1 cellular context compared by ENCODE assay signal in the genomic region with DNA sequence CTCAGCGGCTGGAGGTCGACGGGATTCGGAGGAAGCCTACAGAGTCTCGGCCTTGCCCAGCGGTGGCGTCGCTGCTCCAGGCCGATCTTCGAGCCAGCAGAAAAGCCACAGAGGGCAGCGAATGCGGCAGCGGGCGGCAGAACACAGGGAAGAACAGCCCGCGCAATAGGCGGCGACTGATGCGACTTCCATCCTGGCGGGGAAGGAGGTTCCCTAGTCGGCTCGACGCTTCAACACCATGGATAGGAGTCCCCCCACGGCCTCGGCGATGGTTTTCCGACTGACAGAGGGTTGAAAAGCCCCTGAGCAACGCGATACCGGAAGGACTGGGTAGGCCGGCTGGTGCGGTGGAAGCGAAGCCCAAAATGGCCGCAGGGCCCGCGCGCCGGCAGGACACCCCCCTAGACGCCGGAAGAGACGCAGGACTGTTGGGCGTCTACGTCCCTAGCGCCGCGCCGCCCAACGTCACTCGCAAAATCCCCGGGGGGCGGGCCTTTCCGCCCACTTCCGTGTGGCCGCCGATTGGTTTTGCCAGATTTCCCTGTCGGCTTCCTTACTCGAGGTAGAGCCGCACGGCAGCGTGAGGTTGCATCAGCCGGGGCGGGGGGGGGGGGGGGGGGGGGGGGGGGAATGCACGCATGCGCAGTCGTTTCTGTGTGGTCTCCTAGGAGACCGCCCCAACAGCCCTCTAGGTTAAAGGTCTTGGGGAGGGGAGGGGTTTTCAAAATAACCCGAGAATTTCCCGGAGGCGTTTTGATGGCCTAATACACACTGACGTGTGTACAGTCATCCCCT.
A peak's percentile ranks its signal among the peaks of the same experiment; 100 is the strongest.
TF ChIP-seq lines count a peak whose summit lies in the region.

Gene PPP1R15B (minus strand): TSS at position 367 of the 795 bp plus-strand sequence. CDS start 406 bp downstream, outside the sequence.

TF ChIP-seq in K562, 482 proteins besides CTCF, POLR2A, EP300 and RAD21 (continued from another document and continues in another):
- TF ChIP-seq, protein P1, sequence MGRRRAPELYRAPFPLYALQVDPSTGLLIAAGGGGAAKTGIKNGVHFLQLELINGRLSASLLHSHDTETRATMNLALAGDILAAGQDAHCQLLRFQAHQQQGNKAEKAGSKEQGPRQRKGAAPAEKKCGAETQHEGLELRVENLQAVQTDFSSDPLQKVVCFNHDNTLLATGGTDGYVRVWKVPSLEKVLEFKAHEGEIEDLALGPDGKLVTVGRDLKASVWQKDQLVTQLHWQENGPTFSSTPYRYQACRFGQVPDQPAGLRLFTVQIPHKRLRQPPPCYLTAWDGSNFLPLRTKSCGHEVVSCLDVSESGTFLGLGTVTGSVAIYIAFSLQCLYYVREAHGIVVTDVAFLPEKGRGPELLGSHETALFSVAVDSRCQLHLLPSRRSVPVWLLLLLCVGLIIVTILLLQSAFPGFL (CRISPR knock-in tag; IDR thresholded peaks at IDR 0.05) = 0 out of 2 replicates have a peak, but pooled peaks have one; percentile 19
- TF ChIP-seq DNMT1 (IDR thresholded peaks at IDR 0.05) (no peak), PCBP1 (IDR thresholded peaks at IDR 0.05; ENCODE audit: low read depth, low read length, poor library complexity, severe bottlenecking) (peak; percentile 58), MLLT1 (IDR thresholded peaks at IDR 0.05) (peak; percentile 76 to 87; a peak in 3 of 4 replicates), ZNF830 (CRISPR knock-in tag; IDR thresholded peaks at IDR 0.05) (no peak), TARDBP (IDR thresholded peaks at IDR 0.05) (0 out of 2 replicates have a peak, but pooled peaks have one; percentile 29), ZNF263 (CRISPR knock-in tag; IDR thresholded peaks at IDR 0.05; ENCODE audit: borderline replicate concordance) (no peak; the same call in 1 of the 2 replicates), NCOA1 (IDR thresholded peaks at IDR 0.05; ENCODE audit: low read depth) (peak; percentile 45; the same call in 1 of the 2 replicates), MXI1 (IDR thresholded peaks at IDR 0.05; ENCODE audit: low read depth, low read length) (0 out of 2 replicates have a peak, but pooled peaks have one; percentile 45), ELF1 (tag; IDR thresholded peaks at IDR 0.05) (peak; percentile 96), ZKSCAN1 (IDR thresholded peaks at IDR 0.05; ENCODE audit: low read depth, low read length) (peak; percentile 65), PML (IDR thresholded peaks at IDR 0.05; ENCODE audit: low read length) (peak; percentile 88), POU5F1 (IDR thresholded peaks at IDR 0.05; ENCODE audit: borderline replicate concordance, low read depth, low read length, partially characterized antibody) (peak; percentile 77), ZFP30 (CRISPR knock-in tag; IDR thresholded peaks at IDR 0.05; ENCODE audit: borderline replicate concordance) (no peak), CHCHD3 (CRISPR knock-in tag; IDR thresholded peaks at IDR 0.05) (peak; percentile 83; the same call in 1 of the 2 replicates), RBM22 (IDR thresholded peaks at IDR 0.05; ENCODE audit: low read depth, low read length, poor library complexity, severe bottlenecking) (peak; percentile 82), KLF10 (CRISPR knock-in tag; IDR thresholded peaks at IDR 0.05) (no peak), ZNF224 (CRISPR knock-in tag; IDR thresholded peaks at IDR 0.05) (no peak), IRF1 (CRISPR knock-in tag; IDR thresholded peaks at IDR 0.05; ENCODE audit: borderline replicate concordance) (no peak), ZNF324 (CRISPR knock-in tag; IDR thresholded peaks at IDR 0.05) (no peak), FOXP1 (CRISPR knock-in tag; IDR thresholded peaks at IDR 0.05) (peak; percentile 85; the same call in 1 of the 2 replicates), TRIM24 (IDR thresholded peaks at IDR 0.05) (no peak), NFIX (CRISPR knock-in tag; IDR thresholded peaks at IDR 0.05; ENCODE audit: low read depth) (no peak), POLR2B (IDR thresholded peaks at IDR 0.05; ENCODE audit: low read depth, partially characterized antibody) (peak; percentile 95), TAF7 (tag; IDR thresholded peaks at IDR 0.05) (peak; percentile 93), ZBTB26 (CRISPR knock-in tag; IDR thresholded peaks at IDR 0.05) (no peak), ILK (tag; IDR thresholded peaks at IDR 0.05; ENCODE audit: borderline replicate concordance, low read depth) (no peak), ZNF609 (CRISPR knock-in tag; IDR thresholded peaks at IDR 0.05; ENCODE audit: borderline replicate concordance) (0 out of 2 replicates have a peak, but pooled peaks have one; percentile 69), ZNF561 (CRISPR knock-in tag; conservative IDR thresholded peaks at IDR 0.05) (no peak), MAFG (tag; conservative IDR thresholded peaks at IDR 0.05) (no peak), HOXB6 (CRISPR knock-in tag; IDR thresholded peaks at IDR 0.05; ENCODE audit: borderline replicate concordance) (no peak), RFX7 (CRISPR knock-in tag; IDR thresholded peaks at IDR 0.05) (no peak), TCF7L2 (IDR thresholded peaks at IDR 0.05; ENCODE audit: low read depth, low read length) (0 out of 2 replicates have a peak, but pooled peaks have one; percentile 19), POLR2H (tag; IDR thresholded peaks at IDR 0.05; ENCODE audit: low read depth) (peak; percentile 96), ZNF175 (CRISPR knock-in tag; IDR thresholded peaks at IDR 0.05; ENCODE audit: low read depth) (peak; percentile 33; the same call in 1 of the 2 replicates), PHF20 (IDR thresholded peaks at IDR 0.05; ENCODE audit: partially characterized antibody) (peak; percentile 57), SETDB1 (IDR thresholded peaks at IDR 0.05; ENCODE audit: low read length) (peak; percentile 83), GTF2F1 (IDR thresholded peaks at IDR 0.05; ENCODE audit: low read depth, low read length) (peak; percentile 84; the same call in 1 of the 2 replicates), TAF9B (IDR thresholded peaks at IDR 0.05; ENCODE audit: partially characterized antibody) (peak; percentile 88)
- TF ChIP-seq, protein P2, sequence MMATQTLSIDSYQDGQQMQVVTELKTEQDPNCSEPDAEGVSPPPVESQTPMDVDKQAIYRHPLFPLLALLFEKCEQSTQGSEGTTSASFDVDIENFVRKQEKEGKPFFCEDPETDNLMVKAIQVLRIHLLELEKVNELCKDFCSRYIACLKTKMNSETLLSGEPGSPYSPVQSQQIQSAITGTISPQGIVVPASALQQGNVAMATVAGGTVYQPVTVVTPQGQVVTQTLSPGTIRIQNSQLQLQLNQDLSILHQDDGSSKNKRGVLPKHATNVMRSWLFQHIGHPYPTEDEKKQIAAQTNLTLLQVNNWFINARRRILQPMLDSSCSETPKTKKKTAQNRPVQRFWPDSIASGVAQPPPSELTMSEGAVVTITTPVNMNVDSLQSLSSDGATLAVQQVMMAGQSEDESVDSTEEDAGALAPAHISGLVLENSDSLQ (IDR thresholded peaks at IDR 0.05) = peak; percentile 76
- TF ChIP-seq, protein P3, sequence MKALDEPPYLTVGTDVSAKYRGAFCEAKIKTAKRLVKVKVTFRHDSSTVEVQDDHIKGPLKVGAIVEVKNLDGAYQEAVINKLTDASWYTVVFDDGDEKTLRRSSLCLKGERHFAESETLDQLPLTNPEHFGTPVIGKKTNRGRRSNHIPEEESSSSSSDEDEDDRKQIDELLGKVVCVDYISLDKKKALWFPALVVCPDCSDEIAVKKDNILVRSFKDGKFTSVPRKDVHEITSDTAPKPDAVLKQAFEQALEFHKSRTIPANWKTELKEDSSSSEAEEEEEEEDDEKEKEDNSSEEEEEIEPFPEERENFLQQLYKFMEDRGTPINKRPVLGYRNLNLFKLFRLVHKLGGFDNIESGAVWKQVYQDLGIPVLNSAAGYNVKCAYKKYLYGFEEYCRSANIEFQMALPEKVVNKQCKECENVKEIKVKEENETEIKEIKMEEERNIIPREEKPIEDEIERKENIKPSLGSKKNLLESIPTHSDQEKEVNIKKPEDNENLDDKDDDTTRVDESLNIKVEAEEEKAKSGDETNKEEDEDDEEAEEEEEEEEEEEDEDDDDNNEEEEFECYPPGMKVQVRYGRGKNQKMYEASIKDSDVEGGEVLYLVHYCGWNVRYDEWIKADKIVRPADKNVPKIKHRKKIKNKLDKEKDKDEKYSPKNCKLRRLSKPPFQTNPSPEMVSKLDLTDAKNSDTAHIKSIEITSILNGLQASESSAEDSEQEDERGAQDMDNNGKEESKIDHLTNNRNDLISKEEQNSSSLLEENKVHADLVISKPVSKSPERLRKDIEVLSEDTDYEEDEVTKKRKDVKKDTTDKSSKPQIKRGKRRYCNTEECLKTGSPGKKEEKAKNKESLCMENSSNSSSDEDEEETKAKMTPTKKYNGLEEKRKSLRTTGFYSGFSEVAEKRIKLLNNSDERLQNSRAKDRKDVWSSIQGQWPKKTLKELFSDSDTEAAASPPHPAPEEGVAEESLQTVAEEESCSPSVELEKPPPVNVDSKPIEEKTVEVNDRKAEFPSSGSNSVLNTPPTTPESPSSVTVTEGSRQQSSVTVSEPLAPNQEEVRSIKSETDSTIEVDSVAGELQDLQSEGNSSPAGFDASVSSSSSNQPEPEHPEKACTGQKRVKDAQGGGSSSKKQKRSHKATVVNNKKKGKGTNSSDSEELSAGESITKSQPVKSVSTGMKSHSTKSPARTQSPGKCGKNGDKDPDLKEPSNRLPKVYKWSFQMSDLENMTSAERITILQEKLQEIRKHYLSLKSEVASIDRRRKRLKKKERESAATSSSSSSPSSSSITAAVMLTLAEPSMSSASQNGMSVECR (CRISPR knock-in tag; IDR thresholded peaks at IDR 0.05) = peak; percentile 81
- TF ChIP-seq, protein P4, sequence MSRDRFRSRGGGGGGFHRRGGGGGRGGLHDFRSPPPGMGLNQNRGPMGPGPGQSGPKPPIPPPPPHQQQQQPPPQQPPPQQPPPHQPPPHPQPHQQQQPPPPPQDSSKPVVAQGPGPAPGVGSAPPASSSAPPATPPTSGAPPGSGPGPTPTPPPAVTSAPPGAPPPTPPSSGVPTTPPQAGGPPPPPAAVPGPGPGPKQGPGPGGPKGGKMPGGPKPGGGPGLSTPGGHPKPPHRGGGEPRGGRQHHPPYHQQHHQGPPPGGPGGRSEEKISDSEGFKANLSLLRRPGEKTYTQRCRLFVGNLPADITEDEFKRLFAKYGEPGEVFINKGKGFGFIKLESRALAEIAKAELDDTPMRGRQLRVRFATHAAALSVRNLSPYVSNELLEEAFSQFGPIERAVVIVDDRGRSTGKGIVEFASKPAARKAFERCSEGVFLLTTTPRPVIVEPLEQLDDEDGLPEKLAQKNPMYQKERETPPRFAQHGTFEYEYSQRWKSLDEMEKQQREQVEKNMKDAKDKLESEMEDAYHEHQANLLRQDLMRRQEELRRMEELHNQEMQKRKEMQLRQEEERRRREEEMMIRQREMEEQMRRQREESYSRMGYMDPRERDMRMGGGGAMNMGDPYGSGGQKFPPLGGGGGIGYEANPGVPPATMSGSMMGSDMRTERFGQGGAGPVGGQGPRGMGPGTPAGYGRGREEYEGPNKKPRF (IDR thresholded peaks at IDR 0.05; ENCODE audit: low read depth, low read length) = no peak
